In genomic region chr6:84284428-84285033, GRCh38 we compare ENCODE assay signal across 8 cellular contexts.
DNase-seq lines count a peak whose midpoint lies in the region; FAIRE-seq and TF ChIP-seq lines count a peak whose summit lies in the region.

No MANE protein-coding gene starts in this region.

- CTCF ChIA-PET in AG04449 (lab: Yijun Ruan, JAX) = interaction anchor here (1.0 kb wide), 1 partner anchor 9 kb away, joined by 4 read pairs; no protein-coding TSS in a partner anchor

- peak; percentile 46 for TF ChIP-seq CTCF in AG04449 (IDR thresholded peaks at IDR 0.05; ENCODE audit: insufficient read depth, low read length, missing control alignments)

- DNase-seq in AG04449 (ENCODE audit: low read depth, low spot score) = no peak
- DNase-seq in GM19239 (ENCODE audit: insufficient read length, low spot score) = no peak
- peak; percentile 76 to 92 for DNase-seq in NCI-H524 (lab: John Stamatoyannopoulos, UW)
- DNase-seq in erythroblast (lab: John Stamatoyannopoulos, UW) = peak; percentile 38 to 61
- DNase-seq in UCSD-AML1 (lab: John Stamatoyannopoulos, UW; ENCODE audit: unreplicated experiment) = no peak
- no peak for DNase-seq in RCC 7860 (ENCODE audit: low spot score)
- DNase-seq in activated naive CD4-positive, alpha-beta T cell (lab: John Stamatoyannopoulos, UW) = no peak
- no peak for DNase-seq in activated CD8-positive, alpha-beta memory T cell treated with anti-CD3 and anti-CD28 coated beads, Interleukin-2, amount 50 U/mL, for 48 hours

- FAIRE-seq in GM19239 (lab: Jason Lieb, UNC) (peak; percentile 51), RCC 7860 (lab: Jason Lieb, UNC) (no peak)

- H3K4me3 ChIP-seq in AG04449 (ENCODE audit: low read depth, low read length) = no peak overlapping the region

- TF ChIP-seq POLR2A in erythroblast (IDR thresholded peaks at IDR 0.05; ENCODE audit: low read length) = no peak

- POLR2A ChIA-PET in AG04449 (lab: Yijun Ruan, JAX) = no interaction called here

Comparison
In these comparisons a context has a peak if more than half of its experiments do, and no peak if none do; other contexts are left out.
1. DNase-seq: peak in NCI-H524 (2 of 2) and erythroblast (2 of 2); none in AG04449 (single experiment), GM19239 (single experiment), UCSD-AML1 (single experiment), RCC 7860 (single experiment), activated naive CD4-positive, alpha-beta T cell (0 of 4) and activated CD8-positive, alpha-beta memory T cell treated with anti-CD3 and anti-CD28 coated beads, Interleukin-2, amount 50 U/mL, for 48 hours (single experiment).